Comparison of ENCODE assay signal across 1 cellular context in the genomic region with DNA sequence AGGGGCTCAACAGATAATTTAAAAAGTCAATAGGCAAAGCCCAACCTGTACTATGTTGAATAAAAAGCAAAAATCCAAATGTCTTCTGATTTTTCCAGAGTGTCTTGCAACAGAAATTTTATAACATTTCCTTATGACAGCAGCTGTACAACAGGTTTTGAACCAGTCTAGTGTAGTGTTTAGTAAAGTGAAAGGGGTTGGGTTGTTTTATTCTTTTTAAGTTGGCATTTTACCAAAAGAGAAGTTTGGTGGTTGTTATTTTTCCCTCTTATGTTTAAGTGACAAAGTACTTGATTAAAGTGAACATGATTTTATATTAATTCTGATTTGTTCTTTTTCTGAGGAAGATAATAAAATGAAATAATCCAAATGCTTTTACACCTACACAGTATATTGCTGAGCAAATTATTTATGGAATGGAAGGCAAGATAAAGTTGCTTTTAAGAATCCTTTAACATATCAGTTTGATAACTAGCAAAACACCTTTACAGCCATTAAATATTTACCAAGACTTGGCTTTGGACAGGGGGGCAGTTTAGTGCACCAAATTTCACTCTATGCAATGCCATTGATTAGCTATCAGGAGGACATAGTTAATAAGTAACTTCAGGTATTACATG.
TF ChIP-seq lines count a peak whose summit lies in the region.

No MANE protein-coding gene starts in this region.

TF ChIP-seq in HepG2, 621 proteins besides CTCF, POLR2A, EP300 and RAD21:
- TF ChIP-seq ZNF816 (CRISPR knock-in tag; IDR thresholded peaks at IDR 0.05; ENCODE audit: borderline replicate concordance) (0 out of 2 replicates have a peak, but pooled peaks have one; percentile 6), ZNF549 (CRISPR knock-in tag; IDR thresholded peaks at IDR 0.05) (0 out of 2 replicates have a peak, but pooled peaks have one; percentile 57), HNRNPK (IDR thresholded peaks at IDR 0.05; ENCODE audit: low read depth, low read length, poor library complexity, severe bottlenecking) (peak; percentile 39), RBFOX2 (IDR thresholded peaks at IDR 0.05; ENCODE audit: low read depth, low read length) (peak; percentile 38; the same call in 1 of the 2 replicates), TCF7L2 (IDR thresholded peaks at IDR 0.05; ENCODE audit: low read depth, low read length) (peak; percentile 53; the same call in 1 of the 2 replicates), CHD4 (IDR thresholded peaks at IDR 0.05; ENCODE audit: borderline replicate concordance, low read length) (peak; percentile 97; the same call in 1 of the 2 replicates), TBP (CRISPR knock-in tag; IDR thresholded peaks at IDR 0.05) (no peak), YY1 (IDR thresholded peaks at IDR 0.05; ENCODE audit: insufficient read depth, insufficient replicate concordance, low read depth, low read length) (peak; percentile 6), CREB3 (CRISPR knock-in tag; IDR thresholded peaks at IDR 0.05) (no peak), ZNF343 (CRISPR knock-in tag; IDR thresholded peaks at IDR 0.05) (0 out of 2 replicates have a peak, but pooled peaks have one; percentile 47), ZBTB42 (CRISPR knock-in tag; IDR thresholded peaks at IDR 0.05) (0 out of 2 replicates have a peak, but pooled peaks have one; percentile 21), MAFK (conservative IDR thresholded peaks at IDR 0.05 in 1 of 2, IDR thresholded peaks at IDR 0.05 in 1 of 2; ENCODE audit: low read length in 2 of 2) (peak; percentile 14 to 35; a peak in 3 of 4 replicates), IKZF4 (CRISPR knock-in tag; IDR thresholded peaks at IDR 0.05; ENCODE audit: borderline replicate concordance, low read depth, not compliant biosample characterization) (peak; percentile 22), PAXIP1 (CRISPR knock-in tag; conservative IDR thresholded peaks at IDR 0.05) (no peak), ISX (CRISPR knock-in tag; conservative IDR thresholded peaks at IDR 0.05) (0 out of 2 replicates have a peak, but pooled peaks have one; percentile 40), ZNF382 (CRISPR knock-in tag; IDR thresholded peaks at IDR 0.05; ENCODE audit: borderline replicate concordance) (0 out of 2 replicates have a peak, but pooled peaks have one; percentile 45), PRMT3 (CRISPR knock-in tag; IDR thresholded peaks at IDR 0.05; ENCODE audit: borderline replicate concordance, low read depth) (no peak)
- TF ChIP-seq, protein P1, sequence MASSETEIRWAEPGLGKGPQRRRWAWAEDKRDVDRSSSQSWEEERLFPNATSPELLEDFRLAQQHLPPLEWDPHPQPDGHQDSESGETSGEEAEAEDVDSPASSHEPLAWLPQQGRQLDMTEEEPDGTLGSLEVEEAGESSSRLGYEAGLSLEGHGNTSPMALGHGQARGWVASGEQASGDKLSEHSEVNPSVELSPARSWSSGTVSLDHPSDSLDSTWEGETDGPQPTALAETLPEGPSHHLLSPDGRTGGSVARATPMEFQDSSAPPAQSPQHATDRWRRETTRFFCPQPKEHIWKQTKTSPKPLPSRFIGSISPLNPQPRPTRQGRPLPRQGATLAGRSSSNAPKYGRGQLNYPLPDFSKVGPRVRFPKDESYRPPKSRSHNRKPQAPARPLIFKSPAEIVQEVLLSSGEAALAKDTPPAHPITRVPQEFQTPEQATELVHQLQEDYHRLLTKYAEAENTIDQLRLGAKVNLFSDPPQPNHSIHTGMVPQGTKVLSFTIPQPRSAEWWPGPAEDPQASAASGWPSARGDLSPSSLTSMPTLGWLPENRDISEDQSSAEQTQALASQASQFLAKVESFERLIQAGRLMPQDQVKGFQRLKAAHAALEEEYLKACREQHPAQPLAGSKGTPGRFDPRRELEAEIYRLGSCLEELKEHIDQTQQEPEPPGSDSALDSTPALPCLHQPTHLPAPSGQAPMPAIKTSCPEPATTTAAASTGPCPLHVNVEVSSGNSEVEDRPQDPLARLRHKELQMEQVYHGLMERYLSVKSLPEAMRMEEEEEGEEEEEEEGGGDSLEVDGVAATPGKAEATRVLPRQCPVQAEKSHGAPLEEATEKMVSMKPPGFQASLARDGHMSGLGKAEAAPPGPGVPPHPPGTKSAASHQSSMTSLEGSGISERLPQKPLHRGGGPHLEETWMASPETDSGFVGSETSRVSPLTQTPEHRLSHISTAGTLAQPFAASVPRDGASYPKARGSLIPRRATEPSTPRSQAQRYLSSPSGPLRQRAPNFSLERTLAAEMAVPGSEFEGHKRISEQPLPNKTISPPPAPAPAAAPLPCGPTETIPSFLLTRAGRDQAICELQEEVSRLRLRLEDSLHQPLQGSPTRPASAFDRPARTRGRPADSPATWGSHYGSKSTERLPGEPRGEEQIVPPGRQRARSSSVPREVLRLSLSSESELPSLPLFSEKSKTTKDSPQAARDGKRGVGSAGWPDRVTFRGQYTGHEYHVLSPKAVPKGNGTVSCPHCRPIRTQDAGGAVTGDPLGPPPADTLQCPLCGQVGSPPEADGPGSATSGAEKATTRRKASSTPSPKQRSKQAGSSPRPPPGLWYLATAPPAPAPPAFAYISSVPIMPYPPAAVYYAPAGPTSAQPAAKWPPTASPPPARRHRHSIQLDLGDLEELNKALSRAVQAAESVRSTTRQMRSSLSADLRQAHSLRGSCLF (CRISPR knock-in tag; IDR thresholded peaks at IDR 0.05; ENCODE audit: borderline replicate concordance), result peak; percentile 73; the same call in 1 of the 2 replicates
